Comparison of ENCODE assay signal across 1 cellular context in the genomic region with DNA sequence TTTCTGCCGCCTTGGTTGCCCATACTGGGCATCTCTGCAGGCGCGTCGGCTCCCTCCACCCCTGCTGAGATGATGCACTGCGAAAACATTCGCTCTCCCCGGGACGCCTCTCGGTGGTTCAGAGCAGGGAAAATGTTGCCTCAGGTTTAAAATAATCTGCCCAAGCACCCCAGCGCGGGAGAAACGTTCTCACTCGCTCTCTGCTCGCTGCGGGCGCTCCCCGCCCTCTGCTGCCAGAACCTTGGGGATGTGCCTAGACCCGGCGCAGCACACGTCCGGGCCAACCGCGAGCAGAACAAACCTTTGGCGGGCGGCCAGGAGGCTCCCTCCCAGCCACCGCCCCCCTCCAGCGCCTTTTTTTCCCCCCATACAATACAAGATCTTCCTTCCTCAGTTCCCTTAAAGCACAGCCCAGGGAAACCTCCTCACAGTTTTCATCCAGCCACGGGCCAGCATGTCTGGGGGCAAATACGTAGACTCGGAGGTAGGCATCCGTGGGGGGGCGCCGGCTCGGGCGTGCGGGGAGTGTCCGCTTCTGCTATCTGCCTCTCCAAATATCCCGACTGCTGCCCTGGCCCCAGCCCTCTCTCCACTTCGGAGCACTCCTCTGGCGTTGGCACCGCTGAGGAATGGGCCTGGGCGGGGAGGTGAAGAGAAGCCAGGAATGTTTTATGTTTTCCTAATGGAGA.
TF ChIP-seq lines count a peak whose summit lies in the region.

A gene with protein sequence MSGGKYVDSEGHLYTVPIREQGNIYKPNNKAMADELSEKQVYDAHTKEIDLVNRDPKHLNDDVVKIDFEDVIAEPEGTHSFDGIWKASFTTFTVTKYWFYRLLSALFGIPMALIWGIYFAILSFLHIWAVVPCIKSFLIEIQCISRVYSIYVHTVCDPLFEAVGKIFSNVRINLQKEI (plus strand): TSS at position 428 of the 689 bp plus-strand sequence. CDS start 27 bp downstream, at position 455.

TF ChIP-seq in K562, 482 proteins besides CTCF, POLR2A, EP300 and RAD21 (continued from another document and continues in another):
- TF ChIP-seq, protein P1, sequence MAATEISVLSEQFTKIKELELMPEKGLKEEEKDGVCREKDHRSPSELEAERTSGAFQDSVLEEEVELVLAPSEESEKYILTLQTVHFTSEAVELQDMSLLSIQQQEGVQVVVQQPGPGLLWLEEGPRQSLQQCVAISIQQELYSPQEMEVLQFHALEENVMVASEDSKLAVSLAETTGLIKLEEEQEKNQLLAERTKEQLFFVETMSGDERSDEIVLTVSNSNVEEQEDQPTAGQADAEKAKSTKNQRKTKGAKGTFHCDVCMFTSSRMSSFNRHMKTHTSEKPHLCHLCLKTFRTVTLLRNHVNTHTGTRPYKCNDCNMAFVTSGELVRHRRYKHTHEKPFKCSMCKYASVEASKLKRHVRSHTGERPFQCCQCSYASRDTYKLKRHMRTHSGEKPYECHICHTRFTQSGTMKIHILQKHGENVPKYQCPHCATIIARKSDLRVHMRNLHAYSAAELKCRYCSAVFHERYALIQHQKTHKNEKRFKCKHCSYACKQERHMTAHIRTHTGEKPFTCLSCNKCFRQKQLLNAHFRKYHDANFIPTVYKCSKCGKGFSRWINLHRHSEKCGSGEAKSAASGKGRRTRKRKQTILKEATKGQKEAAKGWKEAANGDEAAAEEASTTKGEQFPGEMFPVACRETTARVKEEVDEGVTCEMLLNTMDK (IDR thresholded peaks at IDR 0.05; ENCODE audit: borderline replicate concordance, insufficient read depth, low read depth, low read length, poor library complexity, severe bottlenecking), result no peak
- TF ChIP-seq ZBTB17 (CRISPR knock-in tag; IDR thresholded peaks at IDR 0.05) (no peak), ZKSCAN1 (IDR thresholded peaks at IDR 0.05; ENCODE audit: low read depth, low read length) (no peak), ZNF589 (CRISPR knock-in tag; IDR thresholded peaks at IDR 0.05; ENCODE audit: low read depth) (no peak), NEUROD1 (IDR thresholded peaks at IDR 0.05; ENCODE audit: borderline replicate concordance, low read depth, low read length, partially characterized antibody) (no peak), NFRKB (IDR thresholded peaks at IDR 0.05; ENCODE audit: low read depth) (no peak), NRF1 (conservative IDR thresholded peaks at IDR 0.05 in 1 of 2, IDR thresholded peaks at IDR 0.05 in 1 of 2) (peak; percentile 65 to 70), NFIC (IDR thresholded peaks at IDR 0.05) (peak; percentile 97), TOE1 (IDR thresholded peaks at IDR 0.05; ENCODE audit: borderline replicate concordance) (no peak), TOE1 (CRISPR knock-in tag; IDR thresholded peaks at IDR 0.05; ENCODE audit: borderline replicate concordance, low read depth) (no peak), BACH1 (tag; IDR thresholded peaks at IDR 0.05) (no peak), FOXP1 (CRISPR knock-in tag; IDR thresholded peaks at IDR 0.05) (no peak), POU5F1 (IDR thresholded peaks at IDR 0.05; ENCODE audit: borderline replicate concordance, low read depth, low read length, partially characterized antibody) (no peak), ZKSCAN8 (CRISPR knock-in tag; IDR thresholded peaks at IDR 0.05) (no peak), HDAC1 (IDR thresholded peaks at IDR 0.05) (no peak), POLR3G (IDR thresholded peaks at IDR 0.05; ENCODE audit: extremely low read depth, insufficient read length, insufficient replicate concordance) (no peak), BMI1 (IDR thresholded peaks at IDR 0.05; ENCODE audit: low read length) (no peak), HNRNPL (IDR thresholded peaks at IDR 0.05; ENCODE audit: low read depth, low read length) (no peak), RB1 (IDR thresholded peaks at IDR 0.05; ENCODE audit: low read depth) (peak; percentile 50; the same call in 1 of the 2 replicates), ZNF707 (CRISPR knock-in tag; conservative IDR thresholded peaks at IDR 0.05) (no peak), ESRRA (IDR thresholded peaks at IDR 0.05; ENCODE audit: borderline replicate concordance, low read depth) (0 out of 2 replicates have a peak, but pooled peaks have one; percentile 23), ID3 (CRISPR knock-in tag; IDR thresholded peaks at IDR 0.05) (no peak), ID3 (tag; IDR thresholded peaks at IDR 0.05) (no peak), XRCC4 (IDR thresholded peaks at IDR 0.05; ENCODE audit: extremely low read depth, insufficient read depth, insufficient read length) (no peak), CHD1 (IDR thresholded peaks at IDR 0.05; ENCODE audit: low read length) (peak; percentile 25), FOXP4 (CRISPR knock-in tag; IDR thresholded peaks at IDR 0.05; ENCODE audit: borderline replicate concordance) (no peak), FOXA1 (IDR thresholded peaks at IDR 0.05; ENCODE audit: borderline replicate concordance) (no peak), MTA1 (IDR thresholded peaks at IDR 0.05; ENCODE audit: borderline replicate concordance) (peak; percentile 44; the same call in 1 of the 2 replicates), HCFC1 (IDR thresholded peaks at IDR 0.05; ENCODE audit: low read depth, low read length) (no peak), SNAPC5 (CRISPR knock-in tag; IDR thresholded peaks at IDR 0.05) (no peak), FOXM1 (IDR thresholded peaks at IDR 0.05; ENCODE audit: low read depth) (no peak), FOXM1 (CRISPR knock-in tag; IDR thresholded peaks at IDR 0.05; ENCODE audit: low read depth) (0 out of 2 replicates have a peak, but pooled peaks have one; percentile 48), MTA3 (IDR thresholded peaks at IDR 0.05; ENCODE audit: borderline replicate concordance) (peak; percentile 51; the same call in 1 of the 2 replicates), GATAD2B (IDR thresholded peaks at IDR 0.05; ENCODE audit: borderline replicate concordance) (no peak), PTBP1 (IDR thresholded peaks at IDR 0.05; ENCODE audit: low read depth, low read length) (no peak), BRD9 (IDR thresholded peaks at IDR 0.05; ENCODE audit: low read depth, partially characterized antibody) (no peak), ZFP30 (CRISPR knock-in tag; IDR thresholded peaks at IDR 0.05; ENCODE audit: borderline replicate concordance) (no peak), ZKSCAN3 (CRISPR knock-in tag; IDR thresholded peaks at IDR 0.05) (no peak), CBX3 (IDR thresholded peaks at IDR 0.05; ENCODE audit: borderline replicate concordance in 1 of 2, low read length in 2 of 2) (no peak)
- TF ChIP-seq, protein P2, sequence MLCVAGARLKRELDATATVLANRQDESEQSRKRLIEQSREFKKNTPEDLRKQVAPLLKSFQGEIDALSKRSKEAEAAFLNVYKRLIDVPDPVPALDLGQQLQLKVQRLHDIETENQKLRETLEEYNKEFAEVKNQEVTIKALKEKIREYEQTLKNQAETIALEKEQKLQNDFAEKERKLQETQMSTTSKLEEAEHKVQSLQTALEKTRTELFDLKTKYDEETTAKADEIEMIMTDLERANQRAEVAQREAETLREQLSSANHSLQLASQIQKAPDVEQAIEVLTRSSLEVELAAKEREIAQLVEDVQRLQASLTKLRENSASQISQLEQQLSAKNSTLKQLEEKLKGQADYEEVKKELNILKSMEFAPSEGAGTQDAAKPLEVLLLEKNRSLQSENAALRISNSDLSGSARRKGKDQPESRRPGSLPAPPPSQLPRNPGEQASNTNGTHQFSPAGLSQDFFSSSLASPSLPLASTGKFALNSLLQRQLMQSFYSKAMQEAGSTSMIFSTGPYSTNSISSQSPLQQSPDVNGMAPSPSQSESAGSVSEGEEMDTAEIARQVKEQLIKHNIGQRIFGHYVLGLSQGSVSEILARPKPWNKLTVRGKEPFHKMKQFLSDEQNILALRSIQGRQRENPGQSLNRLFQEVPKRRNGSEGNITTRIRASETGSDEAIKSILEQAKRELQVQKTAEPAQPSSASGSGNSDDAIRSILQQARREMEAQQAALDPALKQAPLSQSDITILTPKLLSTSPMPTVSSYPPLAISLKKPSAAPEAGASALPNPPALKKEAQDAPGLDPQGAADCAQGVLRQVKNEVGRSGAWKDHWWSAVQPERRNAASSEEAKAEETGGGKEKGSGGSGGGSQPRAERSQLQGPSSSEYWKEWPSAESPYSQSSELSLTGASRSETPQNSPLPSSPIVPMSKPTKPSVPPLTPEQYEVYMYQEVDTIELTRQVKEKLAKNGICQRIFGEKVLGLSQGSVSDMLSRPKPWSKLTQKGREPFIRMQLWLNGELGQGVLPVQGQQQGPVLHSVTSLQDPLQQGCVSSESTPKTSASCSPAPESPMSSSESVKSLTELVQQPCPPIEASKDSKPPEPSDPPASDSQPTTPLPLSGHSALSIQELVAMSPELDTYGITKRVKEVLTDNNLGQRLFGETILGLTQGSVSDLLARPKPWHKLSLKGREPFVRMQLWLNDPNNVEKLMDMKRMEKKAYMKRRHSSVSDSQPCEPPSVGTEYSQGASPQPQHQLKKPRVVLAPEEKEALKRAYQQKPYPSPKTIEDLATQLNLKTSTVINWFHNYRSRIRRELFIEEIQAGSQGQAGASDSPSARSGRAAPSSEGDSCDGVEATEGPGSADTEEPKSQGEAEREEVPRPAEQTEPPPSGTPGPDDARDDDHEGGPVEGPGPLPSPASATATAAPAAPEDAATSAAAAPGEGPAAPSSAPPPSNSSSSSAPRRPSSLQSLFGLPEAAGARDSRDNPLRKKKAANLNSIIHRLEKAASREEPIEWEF (CRISPR knock-in tag; IDR thresholded peaks at IDR 0.05), result no peak
- TF ChIP-seq, protein P3, sequence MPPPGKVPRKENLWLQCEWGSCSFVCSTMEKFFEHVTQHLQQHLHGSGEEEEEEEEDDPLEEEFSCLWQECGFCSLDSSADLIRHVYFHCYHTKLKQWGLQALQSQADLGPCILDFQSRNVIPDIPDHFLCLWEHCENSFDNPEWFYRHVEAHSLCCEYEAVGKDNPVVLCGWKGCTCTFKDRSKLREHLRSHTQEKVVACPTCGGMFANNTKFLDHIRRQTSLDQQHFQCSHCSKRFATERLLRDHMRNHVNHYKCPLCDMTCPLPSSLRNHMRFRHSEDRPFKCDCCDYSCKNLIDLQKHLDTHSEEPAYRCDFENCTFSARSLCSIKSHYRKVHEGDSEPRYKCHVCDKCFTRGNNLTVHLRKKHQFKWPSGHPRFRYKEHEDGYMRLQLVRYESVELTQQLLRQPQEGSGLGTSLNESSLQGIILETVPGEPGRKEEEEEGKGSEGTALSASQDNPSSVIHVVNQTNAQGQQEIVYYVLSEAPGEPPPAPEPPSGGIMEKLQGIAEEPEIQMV (tag; conservative IDR thresholded peaks at IDR 0.05; ENCODE audit: low read depth), result no peak
